Comparison of ENCODE assay signal across 1 cellular context in the genomic region with DNA sequence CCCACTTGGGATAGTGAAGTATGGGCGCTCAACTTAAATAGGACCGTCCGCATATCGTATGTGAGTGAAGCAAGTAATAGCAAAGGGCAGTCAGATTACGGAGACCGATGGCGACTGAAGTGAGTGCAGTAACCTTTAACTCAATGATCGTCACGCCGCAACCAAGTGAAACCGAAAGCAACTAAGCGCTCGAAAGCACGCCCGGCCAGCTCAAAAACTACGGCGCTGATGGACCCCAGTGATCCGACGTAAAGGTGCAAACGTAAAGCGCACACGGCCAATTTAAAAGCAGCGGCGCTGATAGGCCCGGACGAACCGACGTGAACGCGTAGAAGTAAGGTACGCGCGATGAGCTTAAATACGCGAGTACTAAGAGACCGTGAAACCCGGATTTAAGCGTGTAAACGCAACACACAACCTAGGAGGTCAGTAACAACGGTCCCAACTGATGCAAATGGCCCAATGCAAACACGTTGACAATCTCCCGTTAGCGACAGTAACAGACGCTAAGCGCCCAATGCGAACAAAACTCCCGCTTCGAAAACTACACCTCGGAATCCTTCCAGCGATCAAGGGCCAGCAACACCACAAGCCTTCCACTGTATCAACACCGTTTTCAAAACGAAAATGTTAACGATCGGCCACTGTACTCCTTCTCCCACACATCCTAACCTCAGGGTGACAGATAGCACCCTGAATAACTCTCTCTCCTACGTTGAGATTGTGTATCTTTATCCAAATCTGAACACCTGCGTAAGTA.
TF ChIP-seq lines count a peak whose summit lies in the region.

No MANE protein-coding gene starts in this region.

TF ChIP-seq in H1, 55 proteins besides CTCF, POLR2A, EP300 and RAD21 (continues in another document):
- peak; percentile 88 for TF ChIP-seq JUND (IDR thresholded peaks at IDR 0.05; ENCODE audit: low read length)
- no peak for TF ChIP-seq YY1 (IDR thresholded peaks at IDR 0.05; ENCODE audit: low read depth, low read length)
- TF ChIP-seq SP2 (IDR thresholded peaks at IDR 0.05; ENCODE audit: low read length) = peak; percentile 13; the same call in 1 of the 2 replicates
- no peak for TF ChIP-seq EZH2 (IDR thresholded peaks at IDR 0.05; ENCODE audit: low read depth, low read length, severe bottlenecking)
- no peak for TF ChIP-seq CBX8 (IDR thresholded peaks at IDR 0.05; ENCODE audit: borderline replicate concordance, low read depth, low read length)
- TF ChIP-seq, protein P1, sequence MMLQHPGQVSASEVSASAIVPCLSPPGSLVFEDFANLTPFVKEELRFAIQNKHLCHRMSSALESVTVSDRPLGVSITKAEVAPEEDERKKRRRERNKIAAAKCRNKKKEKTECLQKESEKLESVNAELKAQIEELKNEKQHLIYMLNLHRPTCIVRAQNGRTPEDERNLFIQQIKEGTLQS (IDR thresholded peaks at IDR 0.05; ENCODE audit: insufficient read depth, low read depth, low read length) = no peak
- peak; percentile 100 for TF ChIP-seq GTF2F1 (IDR thresholded peaks at IDR 0.05; ENCODE audit: borderline replicate concordance, low read depth, low read length)
- TF ChIP-seq GABPA (IDR thresholded peaks at IDR 0.05; ENCODE audit: borderline replicate concordance, insufficient read depth, low read length) = no peak
- TF ChIP-seq CBX5 (IDR thresholded peaks at IDR 0.05; ENCODE audit: low read depth, low read length) = no peak
- TF ChIP-seq POLR2AphosphoS5 (IDR thresholded peaks at IDR 0.05; ENCODE audit: low read depth, low read length) = peak; percentile 100
- peak; percentile 57 for TF ChIP-seq ASH2L (IDR thresholded peaks at IDR 0.05; ENCODE audit: low read length)
- TF ChIP-seq, protein P2, sequence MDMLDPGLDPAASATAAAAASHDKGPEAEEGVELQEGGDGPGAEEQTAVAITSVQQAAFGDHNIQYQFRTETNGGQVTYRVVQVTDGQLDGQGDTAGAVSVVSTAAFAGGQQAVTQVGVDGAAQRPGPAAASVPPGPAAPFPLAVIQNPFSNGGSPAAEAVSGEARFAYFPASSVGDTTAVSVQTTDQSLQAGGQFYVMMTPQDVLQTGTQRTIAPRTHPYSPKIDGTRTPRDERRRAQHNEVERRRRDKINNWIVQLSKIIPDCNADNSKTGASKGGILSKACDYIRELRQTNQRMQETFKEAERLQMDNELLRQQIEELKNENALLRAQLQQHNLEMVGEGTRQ (IDR thresholded peaks at IDR 0.05; ENCODE audit: low read length) = peak; percentile 51; the same call in 1 of the 2 replicates
- no peak for TF ChIP-seq KDM5A (IDR thresholded peaks at IDR 0.05; ENCODE audit: low read length)
- TF ChIP-seq, protein P3, sequence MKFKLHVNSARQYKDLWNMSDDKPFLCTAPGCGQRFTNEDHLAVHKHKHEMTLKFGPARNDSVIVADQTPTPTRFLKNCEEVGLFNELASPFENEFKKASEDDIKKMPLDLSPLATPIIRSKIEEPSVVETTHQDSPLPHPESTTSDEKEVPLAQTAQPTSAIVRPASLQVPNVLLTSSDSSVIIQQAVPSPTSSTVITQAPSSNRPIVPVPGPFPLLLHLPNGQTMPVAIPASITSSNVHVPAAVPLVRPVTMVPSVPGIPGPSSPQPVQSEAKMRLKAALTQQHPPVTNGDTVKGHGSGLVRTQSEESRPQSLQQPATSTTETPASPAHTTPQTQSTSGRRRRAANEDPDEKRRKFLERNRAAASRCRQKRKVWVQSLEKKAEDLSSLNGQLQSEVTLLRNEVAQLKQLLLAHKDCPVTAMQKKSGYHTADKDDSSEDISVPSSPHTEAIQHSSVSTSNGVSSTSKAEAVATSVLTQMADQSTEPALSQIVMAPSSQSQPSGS (IDR thresholded peaks at IDR 0.05; ENCODE audit: low read length) = peak; percentile 99
- TF ChIP-seq SIN3A (conservative IDR thresholded peaks at IDR 0.05 in 1 of 2, IDR thresholded peaks at IDR 0.05 in 1 of 2; ENCODE audit: low read depth in 1 of 2, low read length in 2 of 2) = peak in 1 of 2 experiments; percentile 96; a peak in 2 of 4 replicates
- peak; percentile 76 for TF ChIP-seq NANOG (IDR thresholded peaks at IDR 0.05; ENCODE audit: insufficient read depth, low read depth, low read length, poor library complexity, severe bottlenecking)
- no peak for TF ChIP-seq SRF (IDR thresholded peaks at IDR 0.05; ENCODE audit: low read depth, low read length)
- no peak for TF ChIP-seq SIX5 (IDR thresholded peaks at IDR 0.05; ENCODE audit: low read depth, low read length)
- peak; percentile 100 for TF ChIP-seq TAF7 (optimal IDR thresholded peaks at IDR 0.05; ENCODE audit: borderline replicate concordance, low read depth, low read length)
- TF ChIP-seq KDM1A (IDR thresholded peaks at IDR 0.05; ENCODE audit: borderline replicate concordance, low read length) = peak; percentile 71; the same call in 1 of the 2 replicates
- TF ChIP-seq NRF1 (IDR thresholded peaks at IDR 0.05; ENCODE audit: low read depth, low read length) = peak; percentile 22
- TF ChIP-seq JUN (IDR thresholded peaks at IDR 0.05; ENCODE audit: low read depth, low read length) = no peak
- TF ChIP-seq RFX5 (IDR thresholded peaks at IDR 0.05; ENCODE audit: borderline replicate concordance, low read depth, low read length) = no peak
- TF ChIP-seq SP1 (IDR thresholded peaks at IDR 0.05; ENCODE audit: low read depth, low read length) = peak; percentile 97
- TF ChIP-seq BCL11A (IDR thresholded peaks at IDR 0.05; ENCODE audit: low read depth in 2 of 2, low read length in 2 of 2) = peak; percentile 22 to 82
- TF ChIP-seq TCF12 (IDR thresholded peaks at IDR 0.05; ENCODE audit: low read depth, low read length) = peak; percentile 89; the same call in 1 of the 2 replicates
- peak; percentile 99 for TF ChIP-seq TBP (IDR thresholded peaks at IDR 0.05; ENCODE audit: low read depth, low read length)
- TF ChIP-seq RXRA (IDR thresholded peaks at IDR 0.05; ENCODE audit: insufficient read depth, low read depth, low read length) = no peak
- peak; percentile 72; the same call in 1 of the 2 replicates for TF ChIP-seq RBBP5 (IDR thresholded peaks at IDR 0.05; ENCODE audit: borderline replicate concordance, low read depth, low read length)
- TF ChIP-seq PHF8 (conservative IDR thresholded peaks at IDR 0.05; ENCODE audit: low read depth, low read length) = 0 out of 2 replicates have a peak, but pooled peaks have one; percentile 35
- TF ChIP-seq, protein P4, sequence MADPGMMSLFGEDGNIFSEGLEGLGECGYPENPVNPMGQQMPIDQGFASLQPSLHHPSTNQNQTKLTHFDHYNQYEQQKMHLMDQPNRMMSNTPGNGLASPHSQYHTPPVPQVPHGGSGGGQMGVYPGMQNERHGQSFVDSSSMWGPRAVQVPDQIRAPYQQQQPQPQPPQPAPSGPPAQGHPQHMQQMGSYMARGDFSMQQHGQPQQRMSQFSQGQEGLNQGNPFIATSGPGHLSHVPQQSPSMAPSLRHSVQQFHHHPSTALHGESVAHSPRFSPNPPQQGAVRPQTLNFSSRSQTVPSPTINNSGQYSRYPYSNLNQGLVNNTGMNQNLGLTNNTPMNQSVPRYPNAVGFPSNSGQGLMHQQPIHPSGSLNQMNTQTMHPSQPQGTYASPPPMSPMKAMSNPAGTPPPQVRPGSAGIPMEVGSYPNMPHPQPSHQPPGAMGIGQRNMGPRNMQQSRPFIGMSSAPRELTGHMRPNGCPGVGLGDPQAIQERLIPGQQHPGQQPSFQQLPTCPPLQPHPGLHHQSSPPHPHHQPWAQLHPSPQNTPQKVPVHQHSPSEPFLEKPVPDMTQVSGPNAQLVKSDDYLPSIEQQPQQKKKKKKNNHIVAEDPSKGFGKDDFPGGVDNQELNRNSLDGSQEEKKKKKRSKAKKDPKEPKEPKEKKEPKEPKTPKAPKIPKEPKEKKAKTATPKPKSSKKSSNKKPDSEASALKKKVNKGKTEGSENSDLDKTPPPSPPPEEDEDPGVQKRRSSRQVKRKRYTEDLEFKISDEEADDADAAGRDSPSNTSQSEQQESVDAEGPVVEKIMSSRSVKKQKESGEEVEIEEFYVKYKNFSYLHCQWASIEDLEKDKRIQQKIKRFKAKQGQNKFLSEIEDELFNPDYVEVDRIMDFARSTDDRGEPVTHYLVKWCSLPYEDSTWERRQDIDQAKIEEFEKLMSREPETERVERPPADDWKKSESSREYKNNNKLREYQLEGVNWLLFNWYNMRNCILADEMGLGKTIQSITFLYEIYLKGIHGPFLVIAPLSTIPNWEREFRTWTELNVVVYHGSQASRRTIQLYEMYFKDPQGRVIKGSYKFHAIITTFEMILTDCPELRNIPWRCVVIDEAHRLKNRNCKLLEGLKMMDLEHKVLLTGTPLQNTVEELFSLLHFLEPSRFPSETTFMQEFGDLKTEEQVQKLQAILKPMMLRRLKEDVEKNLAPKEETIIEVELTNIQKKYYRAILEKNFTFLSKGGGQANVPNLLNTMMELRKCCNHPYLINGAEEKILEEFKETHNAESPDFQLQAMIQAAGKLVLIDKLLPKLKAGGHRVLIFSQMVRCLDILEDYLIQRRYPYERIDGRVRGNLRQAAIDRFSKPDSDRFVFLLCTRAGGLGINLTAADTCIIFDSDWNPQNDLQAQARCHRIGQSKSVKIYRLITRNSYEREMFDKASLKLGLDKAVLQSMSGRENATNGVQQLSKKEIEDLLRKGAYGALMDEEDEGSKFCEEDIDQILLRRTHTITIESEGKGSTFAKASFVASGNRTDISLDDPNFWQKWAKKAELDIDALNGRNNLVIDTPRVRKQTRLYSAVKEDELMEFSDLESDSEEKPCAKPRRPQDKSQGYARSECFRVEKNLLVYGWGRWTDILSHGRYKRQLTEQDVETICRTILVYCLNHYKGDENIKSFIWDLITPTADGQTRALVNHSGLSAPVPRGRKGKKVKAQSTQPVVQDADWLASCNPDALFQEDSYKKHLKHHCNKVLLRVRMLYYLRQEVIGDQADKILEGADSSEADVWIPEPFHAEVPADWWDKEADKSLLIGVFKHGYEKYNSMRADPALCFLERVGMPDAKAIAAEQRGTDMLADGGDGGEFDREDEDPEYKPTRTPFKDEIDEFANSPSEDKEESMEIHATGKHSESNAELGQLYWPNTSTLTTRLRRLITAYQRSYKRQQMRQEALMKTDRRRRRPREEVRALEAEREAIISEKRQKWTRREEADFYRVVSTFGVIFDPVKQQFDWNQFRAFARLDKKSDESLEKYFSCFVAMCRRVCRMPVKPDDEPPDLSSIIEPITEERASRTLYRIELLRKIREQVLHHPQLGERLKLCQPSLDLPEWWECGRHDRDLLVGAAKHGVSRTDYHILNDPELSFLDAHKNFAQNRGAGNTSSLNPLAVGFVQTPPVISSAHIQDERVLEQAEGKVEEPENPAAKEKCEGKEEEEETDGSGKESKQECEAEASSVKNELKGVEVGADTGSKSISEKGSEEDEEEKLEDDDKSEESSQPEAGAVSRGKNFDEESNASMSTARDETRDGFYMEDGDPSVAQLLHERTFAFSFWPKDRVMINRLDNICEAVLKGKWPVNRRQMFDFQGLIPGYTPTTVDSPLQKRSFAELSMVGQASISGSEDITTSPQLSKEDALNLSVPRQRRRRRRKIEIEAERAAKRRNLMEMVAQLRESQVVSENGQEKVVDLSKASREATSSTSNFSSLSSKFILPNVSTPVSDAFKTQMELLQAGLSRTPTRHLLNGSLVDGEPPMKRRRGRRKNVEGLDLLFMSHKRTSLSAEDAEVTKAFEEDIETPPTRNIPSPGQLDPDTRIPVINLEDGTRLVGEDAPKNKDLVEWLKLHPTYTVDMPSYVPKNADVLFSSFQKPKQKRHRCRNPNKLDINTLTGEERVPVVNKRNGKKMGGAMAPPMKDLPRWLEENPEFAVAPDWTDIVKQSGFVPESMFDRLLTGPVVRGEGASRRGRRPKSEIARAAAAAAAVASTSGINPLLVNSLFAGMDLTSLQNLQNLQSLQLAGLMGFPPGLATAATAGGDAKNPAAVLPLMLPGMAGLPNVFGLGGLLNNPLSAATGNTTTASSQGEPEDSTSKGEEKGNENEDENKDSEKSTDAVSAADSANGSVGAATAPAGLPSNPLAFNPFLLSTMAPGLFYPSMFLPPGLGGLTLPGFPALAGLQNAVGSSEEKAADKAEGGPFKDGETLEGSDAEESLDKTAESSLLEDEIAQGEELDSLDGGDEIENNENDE (IDR thresholded peaks at IDR 0.05; ENCODE audit: insufficient replicate concordance, low read length) = peak; percentile 62
- TF ChIP-seq CEBPB (IDR thresholded peaks at IDR 0.05; ENCODE audit: low read depth, low read length) = 0 out of 2 replicates have a peak, but pooled peaks have one; percentile 34
- TF ChIP-seq SIRT6 (IDR thresholded peaks at IDR 0.05; ENCODE audit: low read length) = peak; percentile 63
- TF ChIP-seq POU5F1 (IDR thresholded peaks at IDR 0.05; ENCODE audit: low read depth, low read length) = peak; percentile 51
- TF ChIP-seq MAFK (IDR thresholded peaks at IDR 0.05; ENCODE audit: low read depth, low read length) = no peak
- TF ChIP-seq SP4 (IDR thresholded peaks at IDR 0.05; ENCODE audit: low read length) = peak; percentile 98; the same call in 1 of the 2 replicates
- no peak for TF ChIP-seq CHD1 (IDR thresholded peaks at IDR 0.05; ENCODE audit: low read depth, low read length)
- TF ChIP-seq SUZ12 (IDR thresholded peaks at IDR 0.05; ENCODE audit: low read length) = no peak
- no peak for TF ChIP-seq ZNF274 (IDR thresholded peaks at IDR 0.05; ENCODE audit: borderline replicate concordance, extremely low read depth, low read length)
- no peak for TF ChIP-seq RNF2 (IDR thresholded peaks at IDR 0.05; ENCODE audit: borderline replicate concordance, low read depth, low read length, missing control alignments, poor library complexity, severe bottlenecking)
- peak; percentile 53; the same call in 1 of the 2 replicates for TF ChIP-seq TEAD4 (IDR thresholded peaks at IDR 0.05; ENCODE audit: low read depth, low read length)
- peak; percentile 92 for TF ChIP-seq EGR1 (IDR thresholded peaks at IDR 0.05; ENCODE audit: borderline replicate concordance, low read depth, low read length)
- no peak for TF ChIP-seq KDM4A (IDR thresholded peaks at IDR 0.05; ENCODE audit: low read depth, low read length, severe bottlenecking)
- TF ChIP-seq, protein P5, sequence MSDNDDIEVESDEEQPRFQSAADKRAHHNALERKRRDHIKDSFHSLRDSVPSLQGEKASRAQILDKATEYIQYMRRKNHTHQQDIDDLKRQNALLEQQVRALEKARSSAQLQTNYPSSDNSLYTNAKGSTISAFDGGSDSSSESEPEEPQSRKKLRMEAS (IDR thresholded peaks at IDR 0.05) = peak; percentile 44; the same call in 1 of the 2 replicates
- TF ChIP-seq CTBP2 (IDR thresholded peaks at IDR 0.05; ENCODE audit: borderline replicate concordance, insufficient read depth, insufficient read length, low read length) = no peak
- TF ChIP-seq FOSL1 (IDR thresholded peaks at IDR 0.05; ENCODE audit: insufficient read depth, low read depth, low read length) = 0 out of 2 replicates have a peak, but pooled peaks have one; percentile 8
- TF ChIP-seq BACH1 (IDR thresholded peaks at IDR 0.05; ENCODE audit: low read length) = no peak
- peak; percentile 57 for TF ChIP-seq SAP30 (IDR thresholded peaks at IDR 0.05; ENCODE audit: insufficient read depth, insufficient replicate concordance, low read length)
- TF ChIP-seq HDAC6 (IDR thresholded peaks at IDR 0.05; ENCODE audit: low read depth, low read length) = peak; percentile 94
- peak; percentile 88 for TF ChIP-seq TAF1 (IDR thresholded peaks at IDR 0.05; ENCODE audit: low read depth, low read length)
- no peak for TF ChIP-seq HDAC2 (IDR thresholded peaks at IDR 0.05; ENCODE audit: borderline replicate concordance in 1 of 2, low read depth in 2 of 2, low read length in 2 of 2)
- peak; percentile 53; the same call in 1 of the 2 replicates for TF ChIP-seq BRCA1 (IDR thresholded peaks at IDR 0.05; ENCODE audit: low read depth, low read length)
- peak; percentile 82 for TF ChIP-seq CHD2 (IDR thresholded peaks at IDR 0.05; ENCODE audit: low read length)
